Comparison of ENCODE assay signal across 9 cellular contexts in the genomic region with DNA sequence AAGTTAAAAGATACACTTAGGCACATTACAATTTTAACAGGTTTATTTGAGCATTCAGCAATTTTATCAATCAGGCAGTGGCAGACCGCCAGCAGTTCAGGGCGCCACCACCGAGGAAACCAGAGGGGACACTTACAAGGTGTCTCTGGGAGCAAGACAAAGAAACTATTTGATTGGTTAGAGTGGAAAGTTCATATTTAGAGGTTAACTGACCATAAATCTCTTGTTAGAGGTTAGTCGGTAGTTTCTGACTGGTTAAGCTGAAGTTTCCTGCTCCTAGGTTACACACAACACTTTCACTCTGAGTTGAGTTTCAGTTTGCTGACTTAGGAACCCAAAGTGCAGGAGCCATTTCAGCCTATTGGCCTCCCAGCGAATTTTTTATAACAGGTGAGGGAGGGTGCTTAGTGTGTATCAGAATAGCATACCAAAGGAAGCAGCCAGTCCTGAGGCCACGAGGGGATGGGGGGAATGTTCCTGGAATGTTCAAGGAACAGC. TPM values are rescaled to one million over a fixed set of nuclear protein-coding genes. Genes with fewer than 3 reads are reported as not detected.
DNase-seq lines count a peak whose midpoint lies in the region; ATAC-seq, FAIRE-seq and TF ChIP-seq lines count a peak whose summit lies in the region.
"Had no signal": no experiment of that assay in that cellular context is flagged by ENCODE, and none has a peak within 500 bp of the region (broad histone marks: within the 10 kb centered on the region; RNA-seq: fewer than 3 reads in every experiment).

No MANE protein-coding gene starts in this region.

- WGBS in heart right ventricle, 2 donors = 64% methylated on average over 6 of the region's 6 CpGs

- H3K9me3 Mint-ChIP-seq in glutamatergic neuron (ENCODE audit: unreplicated experiment) = peaks cover 8% of the 10 kb centered on the region

- peak overlapping the region; percentile 28 for H3K27ac Mint-ChIP-seq in glutamatergic neuron (ENCODE audit: unreplicated experiment)

- no peaks in the 10 kb centered on the region for H3K36me3 Mint-ChIP-seq in glutamatergic neuron (ENCODE audit: unreplicated experiment)

- no peak for FAIRE-seq in kidney (lab: Jason Lieb, UNC)

- H3K4me1 ChIP-seq in kidney (ENCODE audit: control insufficient read depth in 1 of 2, insufficient read depth in 1 of 2, low read depth in 1 of 2, low read length in 2 of 2) (peaks cover 0 to 8% of the 10 kb centered on the region in 2 donors), heart right ventricle (no peaks in the 10 kb centered on the region)
- H3K4me1 ChIP-seq: SJSA1 had no signal

- peak; percentile 49 for ATAC-seq in HG03469 (IDR thresholded peaks at IDR 0.05; ENCODE audit: unreplicated experiment)
- ATAC-seq in left cardiac atrium = no peak
- no peak for ATAC-seq in heart right ventricle

- intact Hi-C loops in kidney (cut with DNase I) (no loop called here), left cardiac atrium (cut with DNase I) (no loop called here), heart right ventricle (cut with DNase I) (no loop called here)

- peak; percentile 67 for DNase-seq in GM20000 (ENCODE audit: low spot score)
- DNase-seq in glutamatergic neuron = no peak
- DNase-seq in SIG-M5 treated with dmso at 0.1 percent for 504 hours (lab: John Stamatoyannopoulos, UW; ENCODE audit: unreplicated experiment) = no peak
- DNase-seq in kidney = no peak
- no peak for DNase-seq in left cardiac atrium
- no peak for DNase-seq in heart right ventricle

- no peaks in the 10 kb centered on the region for H3K4me1 Mint-ChIP-seq in glutamatergic neuron (ENCODE audit: low read depth, unreplicated experiment)

- H3K4me3 ChIP-seq in kidney (ENCODE audit: low read length in 2 of 2) = peak overlapping the region in 1 of 2 donors; percentile 29
- no peak overlapping the region for H3K4me3 ChIP-seq in heart right ventricle
- H3K4me3 ChIP-seq: SJSA1 had no signal

- H3K27me3 ChIP-seq in heart right ventricle = peaks cover 0 to 23% (median 3%) of the 10 kb centered on the region in 7 donors

- H3K27me3 Mint-ChIP-seq in glutamatergic neuron (ENCODE audit: unreplicated experiment) = peaks cover 18% of the 10 kb centered on the region

- no peaks in the 10 kb centered on the region for H3K9me3 ChIP-seq in kidney (ENCODE audit: control insufficient read depth in 1 of 2, low read length in 2 of 2)
- no peaks in the 10 kb centered on the region for H3K9me3 ChIP-seq in heart right ventricle
- H3K9me3 ChIP-seq: SJSA1 had no signal

- H3K4me3 Mint-ChIP-seq in glutamatergic neuron (ENCODE audit: unreplicated experiment) = no peak overlapping the region

- H3K9ac ChIP-seq in kidney (ENCODE audit: low read length in 2 of 2) = peak overlapping the region in 1 of 2 donors; percentile 61

- H3K27ac ChIP-seq in kidney (ENCODE audit: low read depth in 2 of 2, low read length in 2 of 2) (no peak overlapping the region), heart right ventricle (no peak overlapping the region)
- H3K27ac ChIP-seq: SJSA1 had no signal

- H3K36me3 ChIP-seq in kidney (ENCODE audit: control insufficient read depth in 1 of 2, insufficient read depth in 2 of 2, low read length in 2 of 2) (no peaks in the 10 kb centered on the region), heart right ventricle (no peaks in the 10 kb centered on the region)
- H3K36me3 ChIP-seq: SJSA1 had no signal

- TF ChIP-seq CTCF in GM12874 (IDR thresholded peaks at IDR 0.05; ENCODE audit: insufficient read depth, low read depth, low read length) = peak; percentile 16; the same call in 1 of the 2 replicates
- no peak for TF ChIP-seq CTCF in GM20000 (IDR thresholded peaks at IDR 0.05; ENCODE audit: extremely low read depth, missing control alignments)
- TF ChIP-seq CTCF in glutamatergic neuron (IDR thresholded peaks at IDR 0.05; ENCODE audit: partially characterized antibody, unreplicated experiment) = no peak
- no peak for TF ChIP-seq CTCF in kidney (IDR thresholded peaks at IDR 0.05; ENCODE audit: borderline replicate concordance, extremely low read depth, insufficient read depth)
- no peak for TF ChIP-seq CTCF in heart right ventricle (IDR thresholded peaks at IDR 0.05)

RNA-seq across cellular contexts. Expression of a gene that starts 10.8 kb away (rescaled TPM):
- total RNA-seq in glutamatergic neuron (ENCODE audit: unreplicated experiment) (not detected), kidney (3.2 TPM), left cardiac atrium (under 1 TPM in 1 of 2 donors, not detected in 1; 0.94 TPM), heart right ventricle (1 to 10 TPM in 1 of 10 donors, not detected in 9; 2.1 TPM)
- polyA plus RNA-seq in kidney (ENCODE audit: insufficient read depth, low read depth, low replicate concordance) (not detected), heart right ventricle (under 1 TPM; 0.22 to 0.59 TPM)

RNA-seq across cellular contexts. Expression of a gene that starts 31.2 kb away (rescaled TPM):
- total RNA-seq in glutamatergic neuron (ENCODE audit: unreplicated experiment) = 1.1 TPM
- total RNA-seq in kidney = 3.7 TPM
- polyA plus RNA-seq in kidney (ENCODE audit: insufficient read depth, low read depth, low replicate concordance) = 3.4 TPM
- under 1 TPM in 1 of 2 donors, not detected in 1; 0.68 TPM for total RNA-seq in left cardiac atrium
- total RNA-seq in heart right ventricle = 1 to 10 TPM in 3 of 10 donors, under 1 TPM in 6, not detected in 1; 0.32 to 1.5 (median 0.47) TPM
- under 1 TPM; 0.13 to 0.66 TPM for polyA plus RNA-seq in heart right ventricle

RNA-seq across cellular contexts. Expression of a gene that starts 31.8 kb away (rescaled TPM):
- total RNA-seq in glutamatergic neuron (ENCODE audit: unreplicated experiment) = 530 TPM
- 1.8 TPM for total RNA-seq in kidney
- 0.73 TPM for polyA plus RNA-seq in kidney (ENCODE audit: insufficient read depth, low read depth, low replicate concordance)
- under 1 TPM; 0.58 to 0.85 TPM for total RNA-seq in left cardiac atrium
- total RNA-seq in heart right ventricle = 1 to 10 TPM in 1 of 10 donors, under 1 TPM in 7, not detected in 2; 0.11 to 1.1 (median 0.50) TPM
- under 1 TPM; 0.51 TPM for polyA plus RNA-seq in heart right ventricle

RNA-seq across cellular contexts. Expression of a gene that starts 40.5 kb away (rescaled TPM):
- total RNA-seq in glutamatergic neuron (ENCODE audit: unreplicated experiment) (30.9 TPM), kidney (3.2 TPM), left cardiac atrium (1 to 10 TPM; 2.2 to 3.4 TPM), heart right ventricle (1 to 10 TPM in 9 of 10 donors, under 1 TPM in 1; 1.00 to 3.1 (median 1.5) TPM)
- polyA plus RNA-seq in kidney (ENCODE audit: insufficient read depth, low read depth, low replicate concordance) (1.2 TPM), heart right ventricle (1 to 10 TPM; 1.1 to 1.6 TPM)

RNA-seq across cellular contexts. Expression of a gene that starts 50.4 kb away (rescaled TPM):
- total RNA-seq in glutamatergic neuron (ENCODE audit: unreplicated experiment) (42.4 TPM), kidney (27.1 TPM), left cardiac atrium (10 to 100 TPM in 1 of 2 donors, 1 to 10 TPM in 1; 8.3 to 12.2 TPM), heart right ventricle (10 to 100 TPM in 1 of 10 donors, 1 to 10 TPM in 9; 3.9 to 10.8 (median 7.6) TPM)
- polyA plus RNA-seq in kidney (ENCODE audit: insufficient read depth, low read depth, low replicate concordance) (14.8 TPM), heart right ventricle (10 to 100 TPM in 1 of 2 donors, 1 to 10 TPM in 1; 7.8 to 17.5 TPM)

Comparison
In these comparisons a context has a peak if more than half of its experiments do, and no peak if none do; other contexts are left out.
1. RNA of a gene that starts 31.8 kb away (total RNA-seq): 530 TPM in glutamatergic neuron (single experiment); 1.8 TPM in kidney (single experiment), 0.58 to 0.85 TPM in left cardiac atrium and 0.11 to 1.1 TPM in heart right ventricle; every median in the first group is over 100 times any median in the second.